ENCODE assay signal across 1 cellular context in genomic region chrX:1395646-1396216, GRCh38.
TF ChIP-seq lines count a peak whose summit lies in the region.

No MANE protein-coding gene starts in this region.

TF ChIP-seq in neural cell, 6 proteins besides CTCF, POLR2A, EP300 and RAD21 (continued from another document):
- TF ChIP-seq REST (IDR thresholded peaks at IDR 0.05; ENCODE audit: borderline replicate concordance): no peak
- TF ChIP-seq TAF1 (IDR thresholded peaks at IDR 0.05; ENCODE audit: low read depth): no peak
